ENCODE assay signal across 20 cellular contexts in the genomic region with DNA sequence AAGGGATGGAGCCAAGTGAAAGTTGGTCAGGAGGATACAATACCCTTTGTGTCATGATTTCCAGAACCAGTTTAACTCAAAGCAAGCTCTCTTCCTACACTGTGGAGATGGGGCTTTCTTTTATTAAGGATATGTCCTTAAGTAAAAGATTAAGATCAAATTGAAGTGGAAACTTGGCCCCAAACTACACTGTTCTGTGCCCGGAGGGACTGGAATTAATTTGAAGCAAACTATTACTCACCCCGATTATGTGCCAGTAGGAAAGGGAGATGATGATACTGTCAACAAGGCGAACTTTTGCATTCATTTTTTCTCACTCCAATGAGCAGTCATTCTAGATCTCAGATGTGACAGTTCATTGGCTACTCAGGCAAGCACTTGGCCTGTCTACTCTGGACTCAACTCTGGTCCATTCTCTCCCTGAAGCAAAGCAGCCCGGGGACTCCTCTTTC.
DNase-seq lines count a peak whose midpoint lies in the region; ATAC-seq and TF ChIP-seq lines count a peak whose summit lies in the region.
"Had no signal": no experiment of that assay in that cellular context is flagged by ENCODE, and none has a peak within 500 bp of the region (broad histone marks: within the 10 kb centered on the region; RNA-seq: fewer than 3 reads in every experiment).

No MANE protein-coding gene starts in this region.

- peaks cover 8% of the 10 kb centered on the region; the same call in 1 of the 2 replicates for H3K9me3 Mint-ChIP-seq in HFFc6
- H3K9me3 Mint-ChIP-seq in activated T-helper 17 cell treated with anti-CD3 and anti-CD28 coated beads, Interleukin-2, amount 50 U/mL, for 72 hours = no peaks in the 10 kb centered on the region
- H3K9me3 Mint-ChIP-seq: activated naive CD4-positive, alpha-beta T cell treated with anti-CD3 and anti-CD28 coated beads, Interleukin-2, amount 50 U/mL, for 24 hours had no signal

- H3K27me3 ChIP-seq in dorsolateral prefrontal cortex = no peaks in the 10 kb centered on the region
- H3K27me3 ChIP-seq in right cardiac atrium (ENCODE audit: control insufficient read depth, insufficient read depth) = no peaks in the 10 kb centered on the region
- no peaks in the 10 kb centered on the region for H3K27me3 ChIP-seq in uterus
- H3K27me3 ChIP-seq: SJSA1 had no signal

- intact Hi-C loops in dorsolateral prefrontal cortex (cut with DNase I) (no loop called here), right cardiac atrium (cut with DNase I) (no loop called here), uterus (cut with DNase I; ENCODE audit: low total_unique reads) (no loop called here)

- H3K27ac ChIP-seq in dorsolateral prefrontal cortex (peak overlapping the region in 42 of 59 donors; percentile 7 to 82 (median 48)), right cardiac atrium (ENCODE audit: low read length) (no peak overlapping the region), uterus (peak overlapping the region; percentile 49 to 54)
- H3K27ac ChIP-seq: C4-2B, SJSA1 had no signal

- peaks cover 4% of the 10 kb centered on the region for H3K4me1 ChIP-seq in right cardiac atrium (ENCODE audit: control insufficient read depth, insufficient read depth, low read length)
- no peaks in the 10 kb centered on the region for H3K4me1 ChIP-seq in uterus

- no peaks in the 10 kb centered on the region for H3K36me3 ChIP-seq in uterus
- H3K36me3 ChIP-seq: SJSA1 had no signal

- peak; percentile 62 to 77 for ATAC-seq in right cardiac atrium
- no peak for ATAC-seq in activated T-helper 17 cell treated with anti-CD3 and anti-CD28 coated beads, Interleukin-2, amount 50 U/mL, for 72 hours (replicated peaks)
- ATAC-seq: stimulated activated naive B cell treated with anti-CD40 and anti-IgM and Interleukin-4, amounts not matched to agents 10 μg/mL and 1 μg/mL and 100 μg/mL, for 72 hours had no signal

- no peaks in the 10 kb centered on the region for H3K27me3 Mint-ChIP-seq in HFFc6 (ENCODE audit: insufficient read depth)
- peaks cover 10% of the 10 kb centered on the region for H3K27me3 Mint-ChIP-seq in activated T-helper 17 cell treated with anti-CD3 and anti-CD28 coated beads, Interleukin-2, amount 50 U/mL, for 72 hours

- H3K36me3 Mint-ChIP-seq in HFFc6 (ENCODE audit: low read depth) = no peaks in the 10 kb centered on the region; the same call in 1 of the 2 replicates
- H3K36me3 Mint-ChIP-seq in activated T-helper 17 cell treated with anti-CD3 and anti-CD28 coated beads, Interleukin-2, amount 50 U/mL, for 72 hours (ENCODE audit: low read depth) = no peaks in the 10 kb centered on the region
- H3K36me3 Mint-ChIP-seq: activated naive CD4-positive, alpha-beta T cell treated with anti-CD3 and anti-CD28 coated beads, Interleukin-2, amount 50 U/mL, for 24 hours; stimulated activated naive B cell treated with anti-CD40 and anti-IgM and Interleukin-4, amounts not matched to agents 10 μg/mL and 1 μg/mL and 100 μg/mL, for 72 hours had no signal

- H3K4me1 Mint-ChIP-seq in HFFc6 (ENCODE audit: low read depth) = peaks cover 8% of the 10 kb centered on the region; the same call in 1 of the 2 replicates
- H3K4me1 Mint-ChIP-seq in activated T-helper 17 cell treated with anti-CD3 and anti-CD28 coated beads, Interleukin-2, amount 50 U/mL, for 72 hours = no peaks in the 10 kb centered on the region
- H3K4me1 Mint-ChIP-seq: activated naive CD4-positive, alpha-beta T cell treated with anti-CD3 and anti-CD28 coated beads, Interleukin-2, amount 50 U/mL, for 24 hours had no signal

- TF ChIP-seq POLR2A in uterus (IDR thresholded peaks at IDR 0.05) = no peak

- WGBS in right cardiac atrium = 54% methylated on average over 4 of the region's 4 CpGs

- H3K4me3 ChIP-seq in dorsolateral prefrontal cortex (no peak overlapping the region), right cardiac atrium (ENCODE audit: low read length) (no peak overlapping the region), uterus (no peak overlapping the region)
- H3K4me3 ChIP-seq: SJSA1 had no signal

- peak overlapping the region; percentile 14; the same call in 1 of the 2 replicates for H3K27ac Mint-ChIP-seq in HFFc6
- no peak overlapping the region for H3K27ac Mint-ChIP-seq in activated T-helper 17 cell treated with anti-CD3 and anti-CD28 coated beads, Interleukin-2, amount 50 U/mL, for 72 hours
- H3K27ac Mint-ChIP-seq: activated naive CD4-positive, alpha-beta T cell treated with anti-CD3 and anti-CD28 coated beads, Interleukin-2, amount 50 U/mL, for 24 hours; stimulated activated naive B cell treated with anti-CD40 and anti-IgM and Interleukin-4, amounts not matched to agents 10 μg/mL and 1 μg/mL and 100 μg/mL, for 72 hours had no signal

- H3K9me3 ChIP-seq in right cardiac atrium (ENCODE audit: control insufficient read depth, low read length) (no peaks in the 10 kb centered on the region), uterus (no peaks in the 10 kb centered on the region)
- H3K9me3 ChIP-seq: SJSA1 had no signal

- no peak overlapping the region for H3K4me3 Mint-ChIP-seq in HFFc6
- H3K4me3 Mint-ChIP-seq in activated T-helper 17 cell treated with anti-CD3 and anti-CD28 coated beads, Interleukin-2, amount 50 U/mL, for 72 hours = no peak overlapping the region
- H3K4me3 Mint-ChIP-seq: activated naive CD4-positive, alpha-beta T cell treated with anti-CD3 and anti-CD28 coated beads, Interleukin-2, amount 50 U/mL, for 24 hours; stimulated activated naive B cell treated with anti-CD40 and anti-IgM and Interleukin-4, amounts not matched to agents 10 μg/mL and 1 μg/mL and 100 μg/mL, for 72 hours had no signal

- DNase-seq in HFFc6 = peak; percentile 42
- DNase-seq in dorsolateral prefrontal cortex = no peak
- DNase-seq in right cardiac atrium = peak in 2 of 3 donors; percentile 45 to 72
- DNase-seq in uterus = peak in 1 of 2 donors; percentile 38
- DNase-seq in 8988T = no peak
- DNase-seq in stimulated activated naive CD4-positive, alpha-beta T cell (lab: John Stamatoyannopoulos, UW) = no peak
- DNase-seq: activated CD4-positive, alpha-beta T cell treated with anti-CD3 and anti-CD28 coated beads for 4 hours; central memory CD4-positive, alpha-beta T cell; DND-41; GOT3; kidney glomerular epithelial cell; NCI-H1694; NCI-H446 treated with DMSO at 0.1 percent for 48 hours; occipital lobe; small intestine; stimulated activated naive B cell treated with anti-CD40 and anti-IgM and Interleukin-4, amounts not matched to agents 10 μg/mL and 1 μg/mL and 100 μg/mL, for 72 hours had no signal

- no peak for TF ChIP-seq CTCF in HFFc6 (IDR thresholded peaks at IDR 0.05)
- TF ChIP-seq CTCF in dorsolateral prefrontal cortex (IDR thresholded peaks at IDR 0.05 in 54 of 56, conservative IDR thresholded peaks at IDR 0.05 in 2 of 56; ENCODE audit: low read depth in 1 of 56, partially characterized antibody in 56 of 56) = no peak
- no peak for TF ChIP-seq CTCF in uterus (IDR thresholded peaks at IDR 0.05)

Comparison
In these comparisons a context has a peak if more than half of its experiments do, and no peak if none do; other contexts are left out.
1. DNase-seq: peak in HFFc6 (single experiment) and right cardiac atrium (2 of 3); none in dorsolateral prefrontal cortex (0 of 10), 8988T (single experiment) and stimulated activated naive CD4-positive, alpha-beta T cell (0 of 6).